ENCODE assay signal across 16 cellular contexts in the genomic region with DNA sequence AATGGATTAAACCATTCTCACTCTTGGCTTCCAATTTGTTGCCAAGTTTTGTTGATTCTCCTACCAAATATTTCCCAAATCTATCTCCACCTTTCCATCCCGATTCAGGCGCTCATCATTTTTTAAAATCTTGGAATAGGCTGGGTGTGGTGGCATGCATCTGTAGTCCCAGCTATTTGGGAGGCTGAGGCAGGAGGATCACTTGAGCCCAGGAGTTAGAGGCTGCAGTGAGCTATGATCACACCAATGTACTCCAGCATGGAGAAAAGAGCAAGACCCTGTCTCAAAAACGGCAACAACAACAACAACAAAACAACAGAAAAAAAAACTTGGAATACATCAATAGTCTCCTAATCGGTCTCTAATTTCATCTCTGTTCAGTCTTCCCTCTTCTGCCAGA. TPM values are rescaled to one million over a fixed set of nuclear protein-coding genes. Genes with fewer than 3 reads are reported as not detected.
DNase-seq lines count a peak whose midpoint lies in the region; ATAC-seq and TF ChIP-seq lines count a peak whose summit lies in the region.
"Had no signal": no experiment of that assay in that cellular context is flagged by ENCODE, and none has a peak within 500 bp of the region (broad histone marks: within the 10 kb centered on the region; RNA-seq: fewer than 3 reads in every experiment).

No MANE protein-coding gene starts in this region.

- no peak overlapping the region for H3K4me3 ChIP-seq in right atrium auricular region
- H3K4me3 ChIP-seq in foreskin fibroblast (ENCODE audit: low read depth in 1 of 2, low read length in 2 of 2) = no peak overlapping the region
- H3K4me3 ChIP-seq: colonic mucosa had no signal

- no peak overlapping the region for H3K27ac ChIP-seq in right atrium auricular region
- H3K27ac ChIP-seq: colonic mucosa, GM23248 had no signal

- peaks cover 52% of the 10 kb centered on the region for H3K4me1 Mint-ChIP-seq in activated naive CD4-positive, alpha-beta T cell treated with anti-CD3 and anti-CD28 coated beads, Interleukin-2, amount 50 U/mL, for 24 hours
- H3K4me1 Mint-ChIP-seq in T-helper 17 cell (peaks cover 38% of the 10 kb centered on the region), endothelial cell (ENCODE audit: unreplicated experiment) (peaks cover 49% of the 10 kb centered on the region)
- peaks cover 57% of the 10 kb centered on the region for H3K4me1 Mint-ChIP-seq in stimulated activated effector memory CD8-positive, alpha-beta T cell treated with anti-CD3 and anti-CD28 coated beads, Interleukin-12 subunit alpha, Interleukin-12 subunit beta, amount 100 ng/mL, for 72 hours

- H3K27me3 ChIP-seq in right atrium auricular region = no peaks in the 10 kb centered on the region
- H3K27me3 ChIP-seq: colonic mucosa, ovary had no signal

- no peaks in the 10 kb centered on the region for H3K27me3 Mint-ChIP-seq in activated naive CD4-positive, alpha-beta T cell treated with anti-CD3 and anti-CD28 coated beads, Interleukin-2, amount 50 U/mL, for 24 hours
- H3K27me3 Mint-ChIP-seq in T-helper 17 cell = no peaks in the 10 kb centered on the region
- peaks cover 32% of the 10 kb centered on the region for H3K27me3 Mint-ChIP-seq in endothelial cell (ENCODE audit: unreplicated experiment)

- peaks cover 7% of the 10 kb centered on the region for H3K36me3 Mint-ChIP-seq in activated naive CD4-positive, alpha-beta T cell treated with anti-CD3 and anti-CD28 coated beads, Interleukin-2, amount 50 U/mL, for 24 hours
- H3K36me3 Mint-ChIP-seq in T-helper 17 cell (ENCODE audit: low read depth) (peaks cover 7% of the 10 kb centered on the region), endothelial cell (ENCODE audit: low read depth, unreplicated experiment) (peaks cover 22% of the 10 kb centered on the region)
- H3K36me3 Mint-ChIP-seq in stimulated activated effector memory CD8-positive, alpha-beta T cell treated with anti-CD3 and anti-CD28 coated beads, Interleukin-12 subunit alpha, Interleukin-12 subunit beta, amount 100 ng/mL, for 72 hours = peaks cover 51% of the 10 kb centered on the region

- TF ChIP-seq CTCF in endothelial cell (IDR thresholded peaks at IDR 0.05; ENCODE audit: unreplicated experiment) = no peak
- TF ChIP-seq CTCF in right atrium auricular region (IDR thresholded peaks at IDR 0.05) = no peak
- no peak for TF ChIP-seq CTCF in foreskin fibroblast (IDR thresholded peaks at IDR 0.05; ENCODE audit: low read depth, low read length)

- H3K36me3 ChIP-seq in right atrium auricular region = peaks cover 22% of the 10 kb centered on the region
- H3K36me3 ChIP-seq: ovary had no signal

- H3K9me3 ChIP-seq in T-helper 17 cell (ENCODE audit: control insufficient read depth, low read length, poor library complexity, severe bottlenecking) (no peaks in the 10 kb centered on the region), right atrium auricular region (no peaks in the 10 kb centered on the region)
- H3K9me3 ChIP-seq: colonic mucosa, ovary had no signal

- H3K27ac Mint-ChIP-seq in activated naive CD4-positive, alpha-beta T cell treated with anti-CD3 and anti-CD28 coated beads, Interleukin-2, amount 50 U/mL, for 24 hours = no peak overlapping the region
- no peak overlapping the region for H3K27ac Mint-ChIP-seq in T-helper 17 cell
- no peak overlapping the region for H3K27ac Mint-ChIP-seq in endothelial cell (ENCODE audit: unreplicated experiment)
- H3K27ac Mint-ChIP-seq in stimulated activated effector memory CD8-positive, alpha-beta T cell treated with anti-CD3 and anti-CD28 coated beads, Interleukin-12 subunit alpha, Interleukin-12 subunit beta, amount 100 ng/mL, for 72 hours = peak overlapping the region; percentile 84

- peaks cover 0 to 43% of the 10 kb centered on the region in 2 donors for H3K4me1 ChIP-seq in right atrium auricular region

- H3K4me3 Mint-ChIP-seq in activated naive CD4-positive, alpha-beta T cell treated with anti-CD3 and anti-CD28 coated beads, Interleukin-2, amount 50 U/mL, for 24 hours = peak overlapping the region; percentile 94
- H3K4me3 Mint-ChIP-seq in T-helper 17 cell (peak overlapping the region; percentile 98), endothelial cell (ENCODE audit: unreplicated experiment) (peak overlapping the region; percentile 61)
- peak overlapping the region; percentile 93 for H3K4me3 Mint-ChIP-seq in stimulated activated effector memory CD8-positive, alpha-beta T cell treated with anti-CD3 and anti-CD28 coated beads, Interleukin-12 subunit alpha, Interleukin-12 subunit beta, amount 100 ng/mL, for 72 hours

- DNase-seq in activated naive CD4-positive, alpha-beta T cell treated with anti-CD3 and anti-CD28 coated beads, Interleukin-2, amount 50 U/mL, for 16 hours = no peak
- DNase-seq in T-helper 17 cell = no peak
- DNase-seq in endothelial cell (ENCODE audit: low spot score) = no peak
- no peak for DNase-seq in stimulated activated effector memory CD8-positive, alpha-beta T cell treated with anti-CD3 and anti-CD28 coated beads, Interleukin-12 subunit alpha, Interleukin-12 subunit beta, amount 100 ng/mL, for 72 hours (ENCODE audit: low spot score in 2 of 2)
- DNase-seq in right atrium auricular region (ENCODE audit: low spot score) = no peak
- DNase-seq in foreskin fibroblast = no peak
- DNase-seq: colonic mucosa; GF-D8; GM23248; NCI-H524; ovary; SIG-M5; stimulated activated CD4-positive, alpha-beta T cell treated with anti-CD3 and anti-CD28 coated beads, Interleukin-4, amount 100 ng/mL, for 24 hours had no signal

- ATAC-seq in T-helper 17 cell (no peak), HG02798 (IDR thresholded peaks at IDR 0.05; ENCODE audit: poor library complexity, unreplicated experiment) (no peak)
- no peak for ATAC-seq in stimulated activated effector memory CD8-positive, alpha-beta T cell treated with anti-CD3 and anti-CD28 coated beads, Interleukin-12 subunit alpha, Interleukin-12 subunit beta, amount 100 ng/mL, for 72 hours

- H3K9me3 Mint-ChIP-seq in activated naive CD4-positive, alpha-beta T cell treated with anti-CD3 and anti-CD28 coated beads, Interleukin-2, amount 50 U/mL, for 24 hours = no peaks in the 10 kb centered on the region
- no peaks in the 10 kb centered on the region for H3K9me3 Mint-ChIP-seq in endothelial cell (ENCODE audit: unreplicated experiment)
- H3K9me3 Mint-ChIP-seq in stimulated activated effector memory CD8-positive, alpha-beta T cell treated with anti-CD3 and anti-CD28 coated beads, Interleukin-12 subunit alpha, Interleukin-12 subunit beta, amount 100 ng/mL, for 72 hours = peaks cover 2% of the 10 kb centered on the region
- H3K9me3 Mint-ChIP-seq: mesothelial cell of epicardium had no signal

RNA-seq across cellular contexts. Expression of gene NKIRAS2, which starts 0.9 kb away (rescaled TPM):
- 10 to 100 TPM; 14.3 to 15.6 TPM for total RNA-seq in T-helper 17 cell
- 67.4 TPM for total RNA-seq in endothelial cell (ENCODE audit: unreplicated experiment)
- total RNA-seq in right atrium auricular region = 10 to 100 TPM; 64.8 to 69.8 TPM

RNA-seq across cellular contexts. Expression of gene DNAJC7, which starts 1.7 kb away (rescaled TPM):
- total RNA-seq in T-helper 17 cell (100 to 1,000 TPM; 113 to 124 TPM), endothelial cell (ENCODE audit: unreplicated experiment) (92.8 TPM), right atrium auricular region (10 to 100 TPM; 42.7 to 47.1 TPM)

RNA-seq across cellular contexts. Expression of gene C17orf113, which starts 31.4 kb away (rescaled TPM):
- total RNA-seq in T-helper 17 cell (under 1 TPM; 0.65 to 0.85 TPM), endothelial cell (ENCODE audit: unreplicated experiment) (1.6 TPM), right atrium auricular region (under 1 TPM; 0.74 to 0.94 TPM)
- total RNA-seq: GM23248 had no signal

RNA-seq across cellular contexts. Expression of gene CNP, which starts 52.4 kb away (rescaled TPM):
- total RNA-seq in T-helper 17 cell = 10 to 100 TPM; 21.0 to 23.4 TPM
- total RNA-seq in endothelial cell (ENCODE audit: unreplicated experiment) = 82.1 TPM
- 10 to 100 TPM; 23.1 to 29.5 TPM for total RNA-seq in right atrium auricular region
